In genomic region chr6:140677781-140678528, GRCh38 we compare ENCODE assay signal across 13 cellular contexts.
"Had no signal": no experiment of that assay in that cellular context is flagged by ENCODE, and none has a peak within 500 bp of the region (broad histone marks: within the 10 kb centered on the region; RNA-seq: fewer than 3 reads in every experiment).

No MANE protein-coding gene starts in this region.

- H3K36me3 ChIP-seq: left lung, thoracic aorta had no signal

- H3K27me3 ChIP-seq: body of pancreas, left lung had no signal

- ATAC-seq: activated CD4-positive, CD25-positive, alpha-beta regulatory T cell treated with anti-CD3 and anti-CD28 coated beads, Interleukin-2, amount 50 U/mL, for 24 hours; body of pancreas; left lung had no signal

- H3K4me1 ChIP-seq: body of pancreas, left lung had no signal

- H3K4me3 ChIP-seq: body of pancreas, left lung, thoracic aorta had no signal

- H3K9me3 ChIP-seq: body of pancreas, left lung, thoracic aorta had no signal

- DNase-seq: activated effector memory CD4-positive, alpha-beta T cell treated with Interleukin-2 at 50 U/mL for 16 hours; activated T-cell treated with anti-CD3 and anti-CD28 coated beads, Interleukin-2, amount 50 U/mL, for 1 hour; amniotic stem cell; body of pancreas; endodermal cell; glutamatergic neuron; nephron progenitor cell; stimulated activated CD4-positive, alpha-beta T cell treated with anti-CD3 and anti-CD28 coated beads, Interleukin-4, amount 100 ng/mL, for 1 hour; stimulated activated CD8-positive, alpha-beta memory T cell treated with anti-CD3 and anti-CD28 coated beads, Interleukin-4, amount 100 ng/mL, for 48 hours; T-helper 2 cell had no signal

- H3K27ac ChIP-seq: body of pancreas, left lung, thoracic aorta had no signal
